In the genomic region with DNA sequence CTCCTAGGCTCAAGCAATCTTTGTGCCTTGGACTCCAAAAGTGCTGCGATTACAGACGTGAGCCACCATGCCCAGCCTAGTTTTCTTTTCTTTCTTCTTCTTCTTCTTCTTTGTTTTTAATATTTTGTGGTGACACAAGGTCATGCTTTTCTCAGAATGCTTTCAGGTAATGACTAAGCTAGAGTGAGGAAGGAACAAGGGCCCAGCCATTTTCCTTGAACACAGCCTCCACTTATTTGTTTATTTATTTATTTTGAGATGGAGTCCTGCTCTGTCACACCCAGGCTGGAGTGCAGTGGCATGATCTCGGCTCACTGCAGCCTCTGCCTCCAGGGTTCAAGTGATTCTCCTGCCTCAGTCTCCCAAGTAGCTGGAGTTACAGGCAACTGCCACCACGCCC, we compare ENCODE assay signal across 16 cellular contexts.
"Had no signal": no experiment of that assay in that cellular context is flagged by ENCODE, and none has a peak within 500 bp of the region (broad histone marks: within the 10 kb centered on the region; RNA-seq: fewer than 3 reads in every experiment).

No MANE protein-coding gene starts in this region.

- DNase-seq: activated CD4-positive, CD25-positive, alpha-beta regulatory T cell; activated effector memory CD4-positive, alpha-beta T cell treated with Interleukin-2 at 50 U/mL for 16 hours; activated naive CD4-positive, alpha-beta T cell treated with anti-CD3 and anti-CD28 coated beads, Interleukin-2, amount 50 U/mL, for 16 hours; activated naive CD8-positive, alpha-beta T cell treated with anti-CD3 and anti-CD28 coated beads, Interleukin-2, amount 50 U/mL, for 24 hours; activated T-cell treated with anti-CD3 and anti-CD28 coated beads, Interleukin-2, amount 50 U/mL, for 1 hour; cerebellar nuclear complex; gastrocnemius medialis; hippocampal formation; kidney glomerular epithelial cell; left lung; right cardiac atrium; stimulated activated CD4-positive, alpha-beta T cell treated with anti-CD3 and anti-CD28 coated beads, Interleukin-4, amount 100 ng/mL, for 24 hours; stimulated activated naive CD8-positive, alpha-beta T cell treated with anti-CD3 and anti-CD28 coated beads, Interleukin-15, Interleukin-2, amounts not matched to agents 100 U/mL and 50 U/mL, for 24 hours; T-cell had no signal

- H3K27ac Mint-ChIP-seq: activated naive CD8-positive, alpha-beta T cell treated with anti-CD3 and anti-CD28 coated beads, Interleukin-2, amount 50 U/mL, for 24 hours; mesothelial cell of epicardium; nephron had no signal

- ATAC-seq: activated naive CD8-positive, alpha-beta T cell treated with anti-CD3 and anti-CD28 coated beads, Interleukin-2, amount 50 U/mL, for 24 hours; gastrocnemius medialis; left lung; right cardiac atrium; stimulated activated naive CD8-positive, alpha-beta T cell treated with anti-CD3 and anti-CD28 coated beads, Interleukin-15, Interleukin-2, amounts not matched to agents 100 U/mL and 50 U/mL, for 24 hours; T-cell had no signal

- H3K36me3 Mint-ChIP-seq: mesothelial cell of epicardium, T-cell had no signal

- H3K9me3 Mint-ChIP-seq: activated naive CD8-positive, alpha-beta T cell treated with anti-CD3 and anti-CD28 coated beads, Interleukin-2, amount 50 U/mL, for 24 hours had no signal

- H3K27me3 Mint-ChIP-seq: activated naive CD8-positive, alpha-beta T cell treated with anti-CD3 and anti-CD28 coated beads, Interleukin-2, amount 50 U/mL, for 24 hours; T-cell had no signal

- H3K4me3 Mint-ChIP-seq: activated naive CD8-positive, alpha-beta T cell treated with anti-CD3 and anti-CD28 coated beads, Interleukin-2, amount 50 U/mL, for 24 hours; mesothelial cell of epicardium; nephron; T-cell had no signal
